Comparison of ENCODE assay signal across 8 cellular contexts in the genomic region with DNA sequence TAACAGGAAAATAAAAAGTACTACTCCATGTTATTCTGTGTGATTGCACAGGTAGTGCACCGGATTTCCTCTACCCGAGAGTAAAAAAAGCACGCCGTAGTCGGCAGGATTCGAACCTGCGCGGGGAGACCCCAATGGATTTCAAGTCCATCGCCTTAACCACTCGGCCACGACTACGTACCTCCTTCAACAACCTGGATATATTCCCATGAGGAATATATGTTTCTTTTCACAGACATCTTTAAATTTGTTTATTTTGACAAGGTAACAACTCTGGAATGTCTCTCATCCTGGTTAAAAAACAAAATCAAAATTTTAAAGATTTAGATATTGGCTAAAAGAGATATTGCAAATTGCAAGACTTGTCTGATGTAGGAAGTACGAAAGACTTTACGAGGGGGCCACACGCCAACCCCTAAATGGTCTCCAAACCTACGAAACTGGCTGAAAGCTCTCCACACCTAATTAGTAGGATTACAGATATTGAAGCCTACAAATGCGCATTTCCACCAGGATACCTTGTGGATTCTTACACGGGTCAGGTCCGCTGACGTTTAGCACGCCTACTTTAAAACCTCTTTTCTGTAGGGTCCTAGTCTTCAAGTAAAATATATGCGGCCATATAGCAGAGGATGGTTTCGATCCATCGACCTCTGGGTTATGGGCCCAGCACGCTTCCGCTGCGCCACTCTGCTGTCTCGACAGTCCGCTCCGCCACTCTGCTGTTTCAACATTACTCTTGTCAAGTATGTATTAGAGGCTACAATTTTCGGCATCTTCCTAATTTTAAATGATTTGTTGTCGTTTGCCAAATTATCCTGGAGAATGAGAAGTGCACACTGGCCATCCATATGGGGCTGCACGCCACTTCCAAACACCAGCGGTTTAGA. TPM values are rescaled to one million over a fixed set of nuclear protein-coding genes. Genes with fewer than 3 reads are reported as not detected.
DNase-seq lines count a peak whose midpoint lies in the region; ATAC-seq and TF ChIP-seq lines count a peak whose summit lies in the region.

No MANE protein-coding gene starts in this region.

- POLR2A ChIA-PET in activated B cell treated with CpG ODN at 0.5 μM for 24 hours (lab: Charles Lee): interaction anchor here (0.6 to 3.4 kb wide), 7 partner anchors 9 to 225 kb away, joined by 3 to 10 read pairs (median 4); a partner anchor contains a TSS

- H3K36me3 ChIP-seq in DND-41 (ENCODE audit: insufficient read depth, low read length) (no peaks in the 10 kb centered on the region), kidney epithelial cell (ENCODE audit: control insufficient read depth, insufficient read depth, low read length) (no peaks in the 10 kb centered on the region)

- no peaks in the 10 kb centered on the region for H3K9me3 ChIP-seq in DND-41 (ENCODE audit: insufficient read depth, low read length, severe bottlenecking)

- peaks cover 30% of the 10 kb centered on the region for H3K4me1 ChIP-seq in DND-41 (ENCODE audit: insufficient read depth, low read length)

- H3K4me2 ChIP-seq in DND-41 (ENCODE audit: insufficient read depth, low read length): peak overlapping the region; percentile 66

- intact Hi-C loops in activated B cell treated with CpG ODN at 0.5 μM for 24 hours (cut with micrococcal nuclease): loop anchor here (1.0 to 10.0 kb wide), 12 partner anchors 7 to 1580 kb away; a partner anchor contains a TSS

- CTCF ChIA-PET in activated B cell treated with CpG ODN at 0.5 μM for 24 hours (lab: Charles Lee): interaction anchor here (1.4 to 2.0 kb wide), 2 partner anchors 8 to 10 kb away, joined by 4 to 7 read pairs; no protein-coding TSS in a partner anchor

- ATAC-seq in DND-41 (ENCODE audit: insufficient read depth, low read depth) (peak; percentile 88), HG02763 (IDR thresholded peaks at IDR 0.05; ENCODE audit: unreplicated experiment) (peak; percentile 37), activated B cell treated with CpG ODN at 0.5 μM for 24 hours (ENCODE audit: low read depth) (peak; percentile 79)

- H3K27ac ChIP-seq in DND-41 (ENCODE audit: low read length) (peak overlapping the region; percentile 84), caudate nucleus (ENCODE audit: low read depth, low read length) (peak overlapping the region; percentile 30)

- peak overlapping the region; percentile 64 for H3K9ac ChIP-seq in DND-41 (ENCODE audit: low read depth, low read length)

- H3K27me3 ChIP-seq in DND-41 (ENCODE audit: insufficient read depth, low read length, poor library complexity) (no peaks in the 10 kb centered on the region), kidney epithelial cell (ENCODE audit: control insufficient read depth, insufficient read depth, low read length) (no peaks in the 10 kb centered on the region)

- DNase-seq in DND-41: peak; percentile 85
- peak; percentile 65 for DNase-seq in NCI-H2171 (lab: John Stamatoyannopoulos, UW)
- peak; percentile 63 for DNase-seq in activated B cell treated with CpG ODN at 0.5 μM for 24 hours
- DNase-seq in caudate nucleus (lab: John Stamatoyannopoulos, UW): peak; percentile 17 to 91 (median 61)
- DNase-seq in kidney epithelial cell (ENCODE audit: low read depth): no peak
- DNase-seq in stimulated activated CD4-positive, alpha-beta T cell treated with anti-CD3 and anti-CD28 coated beads, Interleukin-15, amount 100 ng/mL, for 24 hours: peak; percentile 89
- DNase-seq in GM19240 (ENCODE audit: insufficient read length, low spot score): no peak

- no peaks in the 10 kb centered on the region for H3K9me3 Mint-ChIP-seq in activated B cell treated with CpG ODN at 0.5 μM for 24 hours

- H3K79me2 ChIP-seq in DND-41 (ENCODE audit: insufficient read depth, low read length): no peaks in the 10 kb centered on the region

- peaks cover 4% of the 10 kb centered on the region for H3K36me3 Mint-ChIP-seq in activated B cell treated with CpG ODN at 0.5 μM for 24 hours (ENCODE audit: low read depth)

- no peaks in the 10 kb centered on the region for H4K20me1 ChIP-seq in DND-41 (ENCODE audit: insufficient read depth, low read length)

- no peak for TF ChIP-seq CTCF in DND-41 (IDR thresholded peaks at IDR 0.05; ENCODE audit: borderline replicate concordance, extremely low read depth, low read length, poor library complexity, severe bottlenecking)
- no peak for TF ChIP-seq CTCF in activated B cell treated with CpG ODN at 0.5 μM for 24 hours (IDR thresholded peaks at IDR 0.05)
- TF ChIP-seq CTCF in kidney epithelial cell (IDR thresholded peaks at IDR 0.05; ENCODE audit: insufficient read depth, low read length, poor library complexity, severe bottlenecking): no peak

- H3K4me3 ChIP-seq in DND-41 (ENCODE audit: low read depth in 1 of 2, low read length in 2 of 2): peak overlapping the region; percentile 74 to 85; a peak in 3 of 4 replicates
- H3K4me3 ChIP-seq in kidney epithelial cell (ENCODE audit: low read depth, low read length): peak overlapping the region; percentile 54

- peak overlapping the region; percentile 90 for H3K4me3 Mint-ChIP-seq in activated B cell treated with CpG ODN at 0.5 μM for 24 hours

- peaks cover 28% of the 10 kb centered on the region for H3K4me1 Mint-ChIP-seq in activated B cell treated with CpG ODN at 0.5 μM for 24 hours

- H3K27me3 Mint-ChIP-seq in activated B cell treated with CpG ODN at 0.5 μM for 24 hours: peaks cover 5% of the 10 kb centered on the region

- peak overlapping the region; percentile 93 for H2AFZ ChIP-seq in DND-41 (ENCODE audit: low read depth, low read length)

- peak overlapping the region; percentile 95 for H3K27ac Mint-ChIP-seq in activated B cell treated with CpG ODN at 0.5 μM for 24 hours

RNA-seq across cellular contexts. Expression of a gene that starts 52.3 kb away (rescaled TPM):
- total RNA-seq in activated B cell treated with CpG ODN at 0.5 μM for 24 hours (65.3 and 81.6 TPM in 2 replicates), kidney epithelial cell (8.0 and 22.3 TPM in 2 replicates)

Comparison
In these comparisons a context has a peak if more than half of its experiments do, and no peak if none do; other contexts are left out.
1. ATAC-seq: peak in every context shown above with its lines; median percentile 88 in DND-41; 79 in activated B cell treated with CpG ODN at 0.5 μM for 24 hours; 37 in HG02763.
2. DNase-seq: peak in DND-41 (single experiment), NCI-H2171 (single experiment), activated B cell treated with CpG ODN at 0.5 μM for 24 hours (single experiment), caudate nucleus (61 of 61) and stimulated activated CD4-positive, alpha-beta T cell treated with anti-CD3 and anti-CD28 coated beads, Interleukin-15, amount 100 ng/mL, for 24 hours (single experiment); none in kidney epithelial cell (single experiment) and GM19240 (single experiment).